ENCODE assay signal across 8 cellular contexts in the genomic region with DNA sequence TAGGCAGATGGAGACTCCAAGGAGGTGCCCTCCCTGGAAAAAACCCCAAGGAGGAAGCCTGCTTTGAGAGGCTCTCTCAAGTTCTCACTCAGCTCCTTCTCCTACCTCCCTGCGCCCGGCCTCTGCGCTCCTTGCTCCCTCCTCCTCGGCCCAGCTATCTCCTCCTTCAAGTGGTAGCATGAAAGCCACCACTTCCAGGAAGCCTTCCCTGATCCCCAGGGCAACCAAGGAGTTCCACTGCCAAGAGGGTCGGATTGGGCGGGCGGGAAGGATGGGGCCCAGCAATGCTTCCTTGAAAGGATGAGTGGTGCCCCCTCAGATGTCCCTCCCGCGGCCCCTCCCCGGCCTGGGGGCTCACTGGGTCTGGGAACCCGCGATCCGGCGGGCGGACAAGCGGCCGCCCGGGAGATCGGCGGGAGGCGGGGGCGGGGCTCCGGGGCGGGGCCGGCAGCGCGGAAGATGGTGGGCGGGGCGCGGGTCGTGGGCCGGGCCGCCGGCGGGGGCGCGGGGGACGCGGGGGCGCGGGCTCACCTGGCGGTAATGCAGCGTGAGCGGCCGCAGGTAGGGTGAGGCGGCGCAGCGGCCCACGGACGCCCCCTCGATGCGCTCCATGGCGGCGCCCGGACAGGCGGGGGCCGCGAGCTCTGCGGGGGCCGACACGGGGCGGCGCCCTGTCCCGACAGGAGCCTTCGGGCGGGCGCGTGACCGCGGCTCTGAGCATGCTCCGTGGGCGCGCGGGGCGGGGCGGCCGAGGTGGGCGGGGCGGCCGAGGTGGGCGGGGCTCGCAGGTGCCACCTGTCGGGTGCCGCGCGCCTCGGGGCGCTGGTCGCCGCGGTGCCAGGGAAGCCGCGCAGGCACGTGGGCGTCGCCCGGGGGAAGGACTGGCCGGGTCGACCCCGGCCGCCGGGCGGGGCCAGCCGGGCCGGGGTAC. TPM values are rescaled to one million over a fixed set of nuclear protein-coding genes. Genes with fewer than 3 reads are reported as not detected.
DNase-seq lines count a peak whose midpoint lies in the region; ATAC-seq and TF ChIP-seq lines count a peak whose summit lies in the region.

Gene NUDT14 (minus strand): TSS at position 715 of the 931 bp plus-strand sequence. CDS start 103 bp downstream, at position 612.

- H3K36me3 Mint-ChIP-seq in activated T-cell treated with anti-CD3 and anti-CD28 coated beads, Interleukin-2, amount 50 U/mL, for 72 hours (ENCODE audit: insufficient read depth in 2 of 2) = no peaks in the 10 kb centered on the region
- H3K36me3 Mint-ChIP-seq in nephron progenitor cell (ENCODE audit: low read depth) = no peaks in the 10 kb centered on the region

- TF ChIP-seq CTCF in esophagus squamous epithelium (IDR thresholded peaks at IDR 0.05) = no peak
- no peak for TF ChIP-seq CTCF in nephron progenitor cell (IDR thresholded peaks at IDR 0.05)

- peaks cover 0 to 60% (median 0%) of the 10 kb centered on the region in 4 donors for H3K27me3 ChIP-seq in esophagus squamous epithelium
- peaks cover 2 to 6% of the 10 kb centered on the region in 2 donors for H3K27me3 ChIP-seq in stomach smooth muscle (ENCODE audit: control insufficient read depth in 1 of 2, insufficient read depth in 2 of 2, low read length in 2 of 2)

- H3K4me3 ChIP-seq in esophagus squamous epithelium (peak within 1 kb of the TSS; percentile 41 to 82 (median 58)), stomach smooth muscle (ENCODE audit: low read length in 2 of 2) (peak within 1 kb of the TSS; percentile 53 to 67)

- intact Hi-C loops in esophagus squamous epithelium (cut with DNase I) = no loop called here

- H3K9me3 ChIP-seq in esophagus squamous epithelium = no peaks in the 10 kb centered on the region
- no peaks in the 10 kb centered on the region for H3K9me3 ChIP-seq in stomach smooth muscle (ENCODE audit: control insufficient read depth in 2 of 2, low read length in 2 of 2)

- H3K27ac Mint-ChIP-seq in activated T-cell treated with anti-CD3 and anti-CD28 coated beads, Interleukin-2, amount 50 U/mL, for 72 hours = no peak within 1 kb of the TSS
- H3K27ac Mint-ChIP-seq in nephron progenitor cell = no peak within 1 kb of the TSS

- H3K4me3 Mint-ChIP-seq in activated T-cell treated with anti-CD3 and anti-CD28 coated beads, Interleukin-2, amount 50 U/mL, for 72 hours = peak within 1 kb of the TSS; percentile 45 to 73
- H3K4me3 Mint-ChIP-seq in nephron progenitor cell = peak within 1 kb of the TSS; percentile 79

- H3K9ac ChIP-seq in stomach smooth muscle (ENCODE audit: low read length in 2 of 2) = peak within 1 kb of the TSS in 1 of 2 donors; percentile 21

- no CpG with 5 or more reads among the region's 105 CpGs for WGBS in esophagus squamous epithelium, 2 donors

- peak; percentile 79 for DNase-seq in DMS 273 (lab: John Stamatoyannopoulos, UW; ENCODE audit: unreplicated experiment)
- DNase-seq in DMS 273 treated with DMSO at 0.1 percent for 48 hours (lab: John Stamatoyannopoulos, UW) = no peak
- DNase-seq in NOMO-1 treated with DMSO at 0.1 percent for 48 hours (lab: John Stamatoyannopoulos, UW; ENCODE audit: unreplicated experiment) = peak; percentile 17
- peak; percentile 75 to 82 for DNase-seq in activated T-cell treated with anti-CD3 and anti-CD28 coated beads, Interleukin-2, amount 50 U/mL, for 72 hours
- peak; percentile 15 for DNase-seq in esophagus squamous epithelium (lab: John Stamatoyannopoulos, UW)
- peak; percentile 83 for DNase-seq in nephron progenitor cell

- H3K27ac ChIP-seq in esophagus squamous epithelium = peak within 1 kb of the TSS; percentile 58 to 86 (median 81)
- H3K27ac ChIP-seq in stomach smooth muscle (ENCODE audit: low read length) = no peak within 1 kb of the TSS

- no peaks in the 10 kb centered on the region for H3K4me1 Mint-ChIP-seq in activated T-cell treated with anti-CD3 and anti-CD28 coated beads, Interleukin-2, amount 50 U/mL, for 72 hours (ENCODE audit: low read depth)
- no peaks in the 10 kb centered on the region for H3K4me1 Mint-ChIP-seq in nephron progenitor cell

- H3K36me3 ChIP-seq in esophagus squamous epithelium = no peaks in the 10 kb centered on the region
- H3K36me3 ChIP-seq in stomach smooth muscle (ENCODE audit: control insufficient read depth in 2 of 2, insufficient read depth in 2 of 2, low read length in 2 of 2) = no peaks in the 10 kb centered on the region

- H3K4me1 ChIP-seq in esophagus squamous epithelium = peaks cover 26 to 51% (median 29%) of the 10 kb centered on the region in 3 donors
- peaks cover 6% of the 10 kb centered on the region for H3K4me1 ChIP-seq in stomach smooth muscle (ENCODE audit: control insufficient read depth, insufficient read depth, low read length)

- no peaks in the 10 kb centered on the region for H3K9me3 Mint-ChIP-seq in activated T-cell treated with anti-CD3 and anti-CD28 coated beads, Interleukin-2, amount 50 U/mL, for 72 hours
- no peaks in the 10 kb centered on the region for H3K9me3 Mint-ChIP-seq in nephron progenitor cell

- H3K27me3 Mint-ChIP-seq in activated T-cell treated with anti-CD3 and anti-CD28 coated beads, Interleukin-2, amount 50 U/mL, for 72 hours (ENCODE audit: low read depth) = no peaks in the 10 kb centered on the region
- peaks cover 52% of the 10 kb centered on the region for H3K27me3 Mint-ChIP-seq in nephron progenitor cell (ENCODE audit: low read depth, poor library complexity)

- TF ChIP-seq POLR2A in esophagus squamous epithelium (IDR thresholded peaks at IDR 0.05) = peak in 1 of 4 donors; percentile 18

- ATAC-seq in HG02970 (IDR thresholded peaks at IDR 0.05; ENCODE audit: low FRiP score, unreplicated experiment) = peak; percentile 64
- peak; percentile 84 to 87 for ATAC-seq in activated T-cell treated with anti-CD3 and anti-CD28 coated beads, Interleukin-2, amount 50 U/mL, for 72 hours (replicated peaks in 1 of 2)

RNA-seq across cellular contexts. Expression of gene NUDT14, which starts in this region (rescaled TPM):
- 10 to 100 TPM; 13.3 to 18.2 TPM for total RNA-seq in activated T-cell treated with anti-CD3 and anti-CD28 coated beads, Interleukin-2, amount 50 U/mL, for 72 hours
- 10 to 100 TPM in 3 of 4 donors, 1 to 10 TPM in 1; 9.7 to 17.6 (median 15.4) TPM for total RNA-seq in esophagus squamous epithelium
